ENCODE assay signal across 16 cellular contexts in the genomic region with DNA sequence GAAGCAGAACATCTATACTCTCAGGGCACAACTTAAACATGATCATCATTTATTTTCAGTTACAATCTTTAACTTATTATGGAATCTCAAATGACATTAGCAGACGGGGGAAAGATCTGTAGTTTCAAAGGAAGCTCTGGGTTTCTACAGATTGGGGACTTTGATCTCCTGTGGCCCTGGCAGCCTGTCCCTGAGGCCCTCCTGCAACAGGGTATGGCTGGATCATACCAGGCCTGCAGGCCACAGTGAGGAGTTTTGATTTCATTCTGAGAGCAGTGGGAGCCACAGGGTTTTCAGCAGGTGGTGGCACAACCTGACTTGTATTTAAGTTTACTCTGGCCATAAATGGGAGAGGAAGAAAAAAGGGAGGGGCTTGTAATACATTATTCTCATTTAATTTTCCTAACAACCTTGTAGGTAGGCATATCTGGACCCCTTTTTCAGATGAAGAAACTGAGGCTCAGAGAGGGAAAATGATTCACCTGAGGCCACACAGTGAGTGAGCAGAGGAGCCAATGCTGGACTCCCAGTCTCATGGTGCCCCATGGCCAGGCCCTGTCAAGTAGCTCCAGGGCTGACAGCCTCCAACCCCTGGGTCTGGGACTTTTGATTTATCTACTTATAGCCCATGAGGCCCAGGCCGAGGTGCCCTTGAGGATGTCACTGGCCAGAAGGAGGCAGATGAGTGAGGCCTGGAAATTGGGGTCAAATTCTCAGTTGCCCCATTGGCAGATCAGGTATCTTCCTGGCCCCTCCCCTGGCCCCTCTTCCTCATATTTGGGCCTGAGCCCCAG.
"Had no signal": no experiment of that assay in that cellular context is flagged by ENCODE, and none has a peak within 500 bp of the region (broad histone marks: within the 10 kb centered on the region; RNA-seq: fewer than 3 reads in every experiment).

No MANE protein-coding gene starts in this region.

- H3K27ac Mint-ChIP-seq: activated naive CD4-positive, alpha-beta T cell treated with anti-CD3 and anti-CD28 coated beads, Interleukin-2, amount 10 ng/mL, durations not matched to agents 7 days and 5 days; mesothelial cell of epicardium; stimulated activated naive CD8-positive, alpha-beta T cell treated with anti-CD3 and anti-CD28 coated beads, Interleukin-15, Interleukin-2, amounts not matched to agents 100 ng/mL and 50 ng/mL, for 24 hours had no signal

- H3K27me3 Mint-ChIP-seq: stimulated activated naive CD8-positive, alpha-beta T cell treated with anti-CD3 and anti-CD28 coated beads, Interleukin-15, Interleukin-2, amounts not matched to agents 100 ng/mL and 50 ng/mL, for 24 hours had no signal

- H3K4me3 Mint-ChIP-seq: activated naive CD4-positive, alpha-beta T cell treated with anti-CD3 and anti-CD28 coated beads, Interleukin-2, amount 10 ng/mL, durations not matched to agents 7 days and 5 days; mesothelial cell of epicardium; stimulated activated naive CD8-positive, alpha-beta T cell treated with anti-CD3 and anti-CD28 coated beads, Interleukin-15, Interleukin-2, amounts not matched to agents 100 ng/mL and 50 ng/mL, for 24 hours had no signal

- H3K4me1 ChIP-seq: adrenal gland, esophagus squamous epithelium, tibial nerve had no signal

- H3K4me3 ChIP-seq: adrenal gland, esophagus squamous epithelium, lung, tibial nerve had no signal

- H3K27me3 ChIP-seq: adrenal gland, esophagus squamous epithelium, tibial nerve had no signal

- DNase-seq: activated CD4-positive, alpha-beta T cell treated with anti-CD3 and anti-CD28 coated beads, Interleukin-2, amount 50 U/mL, for 4 hours; activated effector memory CD4-positive, alpha-beta T cell treated with Interleukin-2 at 50 U/mL for 16 hours; activated naive CD4-positive, alpha-beta T cell treated with anti-CD3 and anti-CD28 coated beads, Interleukin-2, amount 10 ng/mL, durations not matched to agents 7 days and 5 days; activated T-cell treated with anti-CD3 and anti-CD28 coated beads for 4 hours; adrenal gland; dermis blood vessel endothelial cell; effector memory CD4-positive, alpha-beta T cell; esophagus squamous epithelium; left colon; occipital lobe had no signal

- H3K27ac ChIP-seq: adrenal gland, esophagus squamous epithelium, tibial nerve had no signal

- H3K9me3 Mint-ChIP-seq: activated naive CD4-positive, alpha-beta T cell treated with anti-CD3 and anti-CD28 coated beads, Interleukin-2, amount 10 ng/mL, durations not matched to agents 7 days and 5 days; mesothelial cell of epicardium; stimulated activated naive CD8-positive, alpha-beta T cell treated with anti-CD3 and anti-CD28 coated beads, Interleukin-15, Interleukin-2, amounts not matched to agents 100 ng/mL and 50 ng/mL, for 24 hours had no signal

- H3K9me3 ChIP-seq: adrenal gland, esophagus squamous epithelium, tibial nerve had no signal

- H3K36me3 Mint-ChIP-seq: activated naive CD4-positive, alpha-beta T cell treated with anti-CD3 and anti-CD28 coated beads, Interleukin-2, amount 10 ng/mL, durations not matched to agents 7 days and 5 days; mesothelial cell of epicardium had no signal

- ATAC-seq: left colon had no signal

- H3K36me3 ChIP-seq: adrenal gland, esophagus squamous epithelium, tibial nerve had no signal

- FAIRE-seq: bronchial epithelial cell, urothelium cell line had no signal
